ENCODE assay signal across 8 cellular contexts in the genomic region with DNA sequence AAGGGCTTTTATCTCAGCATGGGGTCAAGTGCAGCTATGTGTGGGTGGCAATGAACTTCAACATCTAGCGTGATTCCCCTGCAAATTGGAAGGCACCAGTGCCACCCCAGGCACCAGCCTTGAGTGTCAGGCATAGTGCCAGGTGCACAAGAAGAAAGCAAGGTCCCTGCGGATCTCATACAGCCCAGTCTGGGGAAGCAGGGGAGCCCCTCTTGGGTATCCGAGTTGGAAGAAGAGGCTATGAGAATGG.
DNase-seq lines count a peak whose midpoint lies in the region; ATAC-seq and TF ChIP-seq lines count a peak whose summit lies in the region.

No MANE protein-coding gene starts in this region.

- ATAC-seq in CD8-positive, alpha-beta T cell: no peak
- no peak for ATAC-seq in PC-3
- ATAC-seq in HG03039 (IDR thresholded peaks at IDR 0.05; ENCODE audit: unreplicated experiment): no peak
- ATAC-seq in HG03457 (IDR thresholded peaks at IDR 0.05; ENCODE audit: unreplicated experiment): no peak

- H3K4me1 ChIP-seq in CD8-positive, alpha-beta T cell (ENCODE audit: insufficient read depth, low read length): peaks cover 17% of the 10 kb centered on the region
- H3K4me1 ChIP-seq in PC-3 (ENCODE audit: insufficient read depth, low read length) (peaks cover 14% of the 10 kb centered on the region), ovary (ENCODE audit: insufficient read depth) (peaks cover 7% of the 10 kb centered on the region)

- no peaks in the 10 kb centered on the region for H3F3A ChIP-seq in PC-3 (ENCODE audit: low read length, unreplicated experiment)

- H3K9me3 Mint-ChIP-seq in CD8-positive, alpha-beta T cell: no peaks in the 10 kb centered on the region

- H3K4me3 Mint-ChIP-seq in CD8-positive, alpha-beta T cell: peak overlapping the region; percentile 97

- no peak for TF ChIP-seq EP300 in ovary (IDR thresholded peaks at IDR 0.05)

- H3K4me3 ChIP-seq in CD8-positive, alpha-beta T cell (ENCODE audit: low read depth, low read length): peak overlapping the region; percentile 73
- peak overlapping the region; percentile 67 for H3K4me3 ChIP-seq in PC-3 (ENCODE audit: low read length)
- H3K4me3 ChIP-seq in ovary: peak overlapping the region; percentile 48

- no peaks in the 10 kb centered on the region for H3K79me2 ChIP-seq in PC-3 (ENCODE audit: low read length)

- POLR2A ChIA-PET in CD8-positive, alpha-beta T cell (lab: Charles Lee): interaction anchor here (0.9 to 1.1 kb wide), 3 partner anchors 10 to 1777 kb away, joined by 3 to 4 read pairs (median 3); no protein-coding TSS in a partner anchor
- POLR2A ChIA-PET in PC-3 (lab: Charles Lee; ENCODE audit: unreplicated experiment): interaction anchor here (0.6 to 1.1 kb wide), 3 partner anchors 28 to 1201 kb away, joined by 3 read pairs; no protein-coding TSS in a partner anchor

- H3K4me2 ChIP-seq in PC-3 (ENCODE audit: low read length): peak overlapping the region; percentile 83

- peak overlapping the region; percentile 57 for H3K9ac ChIP-seq in PC-3 (ENCODE audit: low read length)

- H3K27ac Mint-ChIP-seq in CD8-positive, alpha-beta T cell: peak overlapping the region; percentile 97

- H3K36me3 ChIP-seq in CD8-positive, alpha-beta T cell (ENCODE audit: insufficient read depth, low read length): no peaks in the 10 kb centered on the region
- no peaks in the 10 kb centered on the region for H3K36me3 ChIP-seq in PC-3 (ENCODE audit: low read depth, low read length)
- no peaks in the 10 kb centered on the region for H3K36me3 ChIP-seq in ovary

- no peak for DNase-seq in CD8-positive, alpha-beta T cell
- DNase-seq in PC-3: no peak
- no peak for DNase-seq in epithelial cell of prostate (ENCODE audit: low read depth, low spot score)
- DNase-seq in ovary: no peak
- DNase-seq in amniotic stem cell (lab: John Stamatoyannopoulos, UW): no peak
- no peak for DNase-seq in ACHN

- CTCF ChIA-PET in CD8-positive, alpha-beta T cell (lab: Charles Lee): interaction anchor here (0.9 to 1.4 kb wide), 6 partner anchors 12 to 892 kb away, joined by 3 to 4 read pairs (median 3); no protein-coding TSS in a partner anchor
- CTCF ChIA-PET in PC-3 (lab: Charles Lee): interaction anchor here (0.6 to 1.5 kb wide), 7 partner anchors 10 to 256 kb away, joined by 3 to 7 read pairs (median 3); no protein-coding TSS in a partner anchor

- peaks cover 3% of the 10 kb centered on the region for H3K36me3 Mint-ChIP-seq in CD8-positive, alpha-beta T cell

- H3K9me3 ChIP-seq in CD8-positive, alpha-beta T cell (ENCODE audit: low read length): no peaks in the 10 kb centered on the region
- H3K9me3 ChIP-seq in PC-3 (ENCODE audit: low read length): no peaks in the 10 kb centered on the region
- no peaks in the 10 kb centered on the region for H3K9me3 ChIP-seq in ovary

- H3K4me1 Mint-ChIP-seq in CD8-positive, alpha-beta T cell (ENCODE audit: low read depth): peaks cover 20% of the 10 kb centered on the region

- H3K27me3 Mint-ChIP-seq in CD8-positive, alpha-beta T cell (ENCODE audit: low read depth): no peaks in the 10 kb centered on the region

- in situ Hi-C loops in ACHN (cut with HindIII; ENCODE audit: low pct_ligation_motif_present, low pct_unique_long_range_greater_than_20kb, low sequenced_read_pairs): no loop called here

- intact Hi-C loops in CD8-positive, alpha-beta T cell (cut with DNase I, micrococcal nuclease): loop anchor here (2.0 to 5.0 kb wide), 6 partner anchors 135 to 1775 kb away; a partner anchor contains a TSS
- intact Hi-C loops in PC-3 (cut with micrococcal nuclease) (loop anchor here (1.0 to 5.0 kb wide), 6 partner anchors 70 to 894 kb away; no protein-coding TSS in a partner anchor), ovary (cut with DNase I) (loop anchor here (5.0 to 10.0 kb wide), 6 partner anchors 88 to 895 kb away; a partner anchor contains a TSS)

- peak overlapping the region; percentile 82 for H2AFZ ChIP-seq in PC-3 (ENCODE audit: low read length)

- no peaks in the 10 kb centered on the region for H3K27me3 ChIP-seq in CD8-positive, alpha-beta T cell (ENCODE audit: insufficient read depth, low read length)
- peaks cover 31% of the 10 kb centered on the region for H3K27me3 ChIP-seq in PC-3 (ENCODE audit: low read length)
- H3K27me3 ChIP-seq in ovary: no peaks in the 10 kb centered on the region

- H3K9me2 ChIP-seq in PC-3 (replicated peaks; ENCODE audit: low read length): no peaks in the 10 kb centered on the region

- BruUV-seq in PC-3 (replicated peaks; lab: Mats Ljungman, UMichigan): no TSS peak

- peak overlapping the region; percentile 76 for H3K27ac ChIP-seq in CD8-positive, alpha-beta T cell (ENCODE audit: low read depth, low read length)
- H3K27ac ChIP-seq in PC-3 (ENCODE audit: low read length) (peak overlapping the region; percentile 11), epithelial cell of prostate (peak overlapping the region; percentile 46), ovary (peak overlapping the region in 1 of 2 donors; percentile 68)

- no peak for TF ChIP-seq CTCF in CD8-positive, alpha-beta T cell (IDR thresholded peaks at IDR 0.05)
- TF ChIP-seq CTCF in PC-3 (conservative IDR thresholded peaks at IDR 0.05; ENCODE audit: low read depth, low read length): no peak
- TF ChIP-seq CTCF in ovary (IDR thresholded peaks at IDR 0.05): no peak

- no peak for TF ChIP-seq POLR2A in ovary (IDR thresholded peaks at IDR 0.05)

- H4K20me1 ChIP-seq in PC-3 (ENCODE audit: low read length): no peaks in the 10 kb centered on the region

- WGBS in ovary, 3 donors: 4 to 18% (median 12%) methylated on average over 3 of the region's 3 CpGs
